Comparison of ENCODE assay signal across 1 cellular context in the genomic region with DNA sequence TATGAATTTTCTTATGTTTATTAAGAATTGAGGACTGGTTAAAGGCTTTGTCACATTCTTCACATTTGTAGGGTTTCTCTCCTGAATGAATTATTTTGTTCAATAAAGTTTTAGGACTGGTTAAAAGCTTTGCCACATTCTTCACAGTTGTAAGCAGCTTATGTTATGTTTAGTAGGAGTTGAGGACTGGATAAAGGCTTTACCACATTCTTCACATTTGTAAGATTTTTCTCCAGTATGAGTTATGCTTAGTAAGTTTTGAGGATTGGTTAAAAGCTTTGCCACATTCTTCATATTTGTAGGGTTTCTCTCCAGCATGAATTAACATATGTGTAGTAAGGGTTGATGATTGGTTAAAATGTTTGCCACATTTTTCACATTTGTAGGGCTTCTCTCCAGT.
TF ChIP-seq lines count a peak whose summit lies in the region.

No MANE protein-coding gene starts in this region.

TF ChIP-seq in SK-N-SH, 30 proteins besides CTCF, POLR2A, EP300 and RAD21 (continued from another document):
- TF ChIP-seq EZH2phosphoT487 (IDR thresholded peaks at IDR 0.05; ENCODE audit: borderline replicate concordance, low read depth) (no peak), REST (IDR thresholded peaks at IDR 0.05; ENCODE audit: low read depth, low read length) (no peak), ELF1 (IDR thresholded peaks at IDR 0.05) (no peak)
